ENCODE assay signal across 8 cellular contexts in genomic region chr5:160601045-160601444, GRCh38.
"Had no signal": no experiment of that assay in that cellular context is flagged by ENCODE, and none has a peak within 500 bp of the region (broad histone marks: within the 10 kb centered on the region; RNA-seq: fewer than 3 reads in every experiment).

No MANE protein-coding gene starts in this region.

- H3K4me3 ChIP-seq: GM12878 had no signal

- FAIRE-seq: G401.6, GM12878, GM12891, GM12892, GM18507, GM19239 had no signal

- ATAC-seq: GM12878 had no signal

- DNase-seq: GDM1, GF-D8 had no signal
